8 cellular contexts compared by ENCODE assay signal in genomic region chr7:10412426-10413019, GRCh38.
DNase-seq lines count a peak whose midpoint lies in the region; FAIRE-seq and TF ChIP-seq lines count a peak whose summit lies in the region.

No MANE protein-coding gene starts in this region.

- H3K4me2 ChIP-seq in MM.1S (ENCODE audit: low read depth, low read length), result no peak overlapping the region
- no peak overlapping the region for H3K4me2 ChIP-seq in smooth muscle cell

- POLR2A ChIA-PET in HEK293 (lab: Yijun Ruan, JAX), result no interaction called here

- H3K9me3 ChIP-seq in HEK293 (ENCODE audit: control insufficient read depth, insufficient read depth, low read depth, low read length) (no peaks in the 10 kb centered on the region), MM.1S (replicated peaks; ENCODE audit: insufficient read depth, low read length) (no peaks in the 10 kb centered on the region), smooth muscle cell (replicated peaks; ENCODE audit: low read depth) (no peaks in the 10 kb centered on the region)

- H3K9ac ChIP-seq in MM.1S (ENCODE audit: low read length) (no peak overlapping the region), smooth muscle cell (ENCODE audit: low read depth) (no peak overlapping the region)

- no peaks in the 10 kb centered on the region for H3K79me2 ChIP-seq in MM.1S (ENCODE audit: low read length)
- no peaks in the 10 kb centered on the region for H3K79me2 ChIP-seq in smooth muscle cell (ENCODE audit: low read depth)

- CTCF ChIA-PET in HEK293 (lab: Yijun Ruan, JAX), result interaction anchor here (0.6 to 1.6 kb wide), 9 partner anchors 10 to 1994 kb away, joined by 3 to 6 read pairs (median 3); no protein-coding TSS in a partner anchor

- no peak overlapping the region for H2AFZ ChIP-seq in MM.1S (ENCODE audit: low read length)
- H2AFZ ChIP-seq in smooth muscle cell (ENCODE audit: low read depth), result no peak overlapping the region

- no peak for TF ChIP-seq POLR2A in lower leg skin (IDR thresholded peaks at IDR 0.05)

- no peaks in the 10 kb centered on the region for H3K4me1 ChIP-seq in HEK293 (ENCODE audit: control insufficient read depth, insufficient read depth, low read length)
- no peaks in the 10 kb centered on the region for H3K4me1 ChIP-seq in MM.1S (ENCODE audit: low read length)
- no peaks in the 10 kb centered on the region for H3K4me1 ChIP-seq in smooth muscle cell (ENCODE audit: low read depth)

- DNase-seq in A172 (ENCODE audit: low spot score) (peak; percentile 58), MM.1S (peak; percentile 69), SW480 (ENCODE audit: low spot score) (peak; percentile 50), foreskin fibroblast (peak in 1 of 2 donors; percentile 1), smooth muscle cell (lab: John Stamatoyannopoulos, UW; ENCODE audit: unreplicated experiment) (no peak), lower leg skin (ENCODE audit: low spot score in 2 of 2) (no peak)

- H4K20me1 ChIP-seq in MM.1S (ENCODE audit: insufficient read depth, low read length) (no peaks in the 10 kb centered on the region), smooth muscle cell (ENCODE audit: low read depth) (no peaks in the 10 kb centered on the region)

- H3K27me3 ChIP-seq in MM.1S (replicated peaks; ENCODE audit: insufficient read depth, low read length) (no peaks in the 10 kb centered on the region), smooth muscle cell (ENCODE audit: low read depth) (no peaks in the 10 kb centered on the region)

- intact Hi-C loops in lower leg skin (cut with DNase I; ENCODE audit: low total_unique reads), result no loop called here

- no peak for TF ChIP-seq CTCF in HEK293 (tag by site-specific recombination; IDR thresholded peaks at IDR 0.05)
- TF ChIP-seq CTCF in MM.1S (IDR thresholded peaks at IDR 0.05; ENCODE audit: low read length), result peak; percentile 54
- peak; percentile 42 for TF ChIP-seq CTCF in foreskin fibroblast (IDR thresholded peaks at IDR 0.05; ENCODE audit: low read depth, low read length)
- peak; percentile 75 for TF ChIP-seq CTCF in smooth muscle cell (IDR thresholded peaks at IDR 0.05; ENCODE audit: borderline replicate concordance, insufficient read depth, poor library complexity, severe bottlenecking)
- no peak for TF ChIP-seq CTCF in lower leg skin (IDR thresholded peaks at IDR 0.05)

- FAIRE-seq in G401.6 (lab: Jason Lieb, UNC), result peak; percentile 94

- H3F3A ChIP-seq in MM.1S (ENCODE audit: insufficient read depth, low read length) (no peaks in the 10 kb centered on the region), smooth muscle cell (ENCODE audit: low read depth) (no peaks in the 10 kb centered on the region)

- no peak overlapping the region for H3K27ac ChIP-seq in HEK293 (ENCODE audit: extremely low read depth, low read depth, low read length)
- no peak overlapping the region for H3K27ac ChIP-seq in MM.1S (ENCODE audit: low read length)
- no peak overlapping the region for H3K27ac ChIP-seq in smooth muscle cell (ENCODE audit: low read depth)

- no peak overlapping the region for H3K4me3 ChIP-seq in HEK293 (ENCODE audit: low read depth, low read length)
- H3K4me3 ChIP-seq in MM.1S (ENCODE audit: low read length), result no peak overlapping the region
- no peak overlapping the region for H3K4me3 ChIP-seq in foreskin fibroblast (ENCODE audit: low read depth in 1 of 2, low read length in 2 of 2)
- no peak overlapping the region for H3K4me3 ChIP-seq in smooth muscle cell
- no peak overlapping the region for H3K4me3 ChIP-seq in lower leg skin (ENCODE audit: low read depth, poor library complexity, severe bottlenecking)

- 10% methylated on average over 3 of the region's 3 CpGs for WGBS in smooth muscle cell (ENCODE audit: low lambda C conversion rate)
- 1 to 3% methylated on average over 3 of the region's 3 CpGs for WGBS in lower leg skin, 2 donors

- H3K9me2 ChIP-seq in MM.1S (replicated peaks; ENCODE audit: insufficient read depth, low read length), result no peaks in the 10 kb centered on the region

- no peaks in the 10 kb centered on the region for H3K36me3 ChIP-seq in HEK293 (ENCODE audit: control insufficient read depth in 2 of 2, insufficient read depth in 1 of 2, low read length in 2 of 2)
- H3K36me3 ChIP-seq in MM.1S (replicated peaks; ENCODE audit: insufficient read depth, low read length), result no peaks in the 10 kb centered on the region
- no peaks in the 10 kb centered on the region for H3K36me3 ChIP-seq in smooth muscle cell (ENCODE audit: low read depth)

TF ChIP-seq in HEK293, 187 proteins besides CTCF, POLR2A, EP300 and RAD21:
- no peak for TF ChIP-seq ZNF843 (tag by site-specific recombination; IDR thresholded peaks at IDR 0.05)
- peak; percentile 25 for TF ChIP-seq ZNF654 (tag by site-specific recombination; IDR thresholded peaks at IDR 0.05; ENCODE audit: low read depth)
- TF ChIP-seq ZNF211 (tag by site-specific recombination; IDR thresholded peaks at IDR 0.05; ENCODE audit: low read depth), result no peak
- no peak for TF ChIP-seq ZNF404 (tag by site-specific recombination; IDR thresholded peaks at IDR 0.05)
- no peak for TF ChIP-seq ZNF433 (tag by site-specific recombination; IDR thresholded peaks at IDR 0.05; ENCODE audit: low read depth)
- no peak for TF ChIP-seq HOXA7 (CRISPR knock-in tag; IDR thresholded peaks at IDR 0.05; ENCODE audit: borderline replicate concordance)

Comparison
In these comparisons a context has a peak if more than half of its experiments do, and no peak if none do; other contexts are left out.
1. DNase-seq: peak in A172 (single experiment), MM.1S (single experiment) and SW480 (single experiment); none in smooth muscle cell (single experiment) and lower leg skin (0 of 2).
2. CTCF ChIP-seq: peak in MM.1S (single experiment), foreskin fibroblast (single experiment) and smooth muscle cell (single experiment); none in HEK293 (single experiment) and lower leg skin (0 of 3).